14 cellular contexts compared by ENCODE assay signal in the genomic region with DNA sequence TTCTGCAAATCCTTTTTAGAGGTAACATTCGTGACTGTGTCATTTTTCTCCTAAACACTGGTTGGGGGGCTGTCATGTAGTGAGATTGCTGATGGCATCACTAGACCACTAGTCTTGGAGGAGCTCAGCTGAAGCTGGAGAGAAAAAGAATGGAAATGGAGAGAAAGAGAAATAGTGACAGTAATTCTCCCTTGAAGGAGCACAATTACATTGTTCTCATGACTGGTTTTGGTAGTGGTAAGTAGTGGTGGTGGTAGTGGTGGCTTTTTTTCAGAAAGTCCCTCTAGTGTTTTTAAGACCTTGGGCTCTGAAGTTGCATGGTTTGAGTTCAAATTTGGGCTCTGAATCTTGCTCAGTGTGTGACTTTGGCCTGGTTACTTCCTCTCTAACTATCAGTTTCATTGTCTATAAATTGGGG.
A peak's percentile ranks its signal among the peaks of the same experiment; 100 is the strongest.
DNase-seq lines count a peak whose midpoint lies in the region; ATAC-seq, FAIRE-seq and TF ChIP-seq lines count a peak whose summit lies in the region.
"Had no signal": no experiment of that assay in that cellular context is flagged by ENCODE, and none has a peak within 500 bp of the region (broad histone marks: within the 10 kb centered on the region; RNA-seq: fewer than 3 reads in every experiment).

No MANE protein-coding gene starts in this region.

- H2AK5ac ChIP-seq in H9 (ENCODE audit: insufficient read length, low read length): no peak overlapping the region
- H2AK5ac ChIP-seq in trophoblast cell (ENCODE audit: low read length): no peak overlapping the region

- H4K8ac ChIP-seq in H9 (replicated peaks; ENCODE audit: insufficient read length, low read depth, low read length) (no peak overlapping the region), trophoblast cell (ENCODE audit: low read depth, low read length) (no peak overlapping the region)

- H3K4me1 Mint-ChIP-seq in stimulated activated naive CD8-positive, alpha-beta T cell treated with anti-CD3 and anti-CD28 coated beads, Interleukin-15, Interleukin-2, amounts not matched to agents 100 ng/mL and 50 ng/mL, for 24 hours (ENCODE audit: low read depth): peaks cover 19% of the 10 kb centered on the region
- H3K4me1 Mint-ChIP-seq in H9 (peaks cover 20 to 37% of the 10 kb centered on the region in 2 experiments), type B pancreatic cell (ENCODE audit: unreplicated experiment) (no peaks in the 10 kb centered on the region)

- no peaks in the 10 kb centered on the region for H3K9me3 ChIP-seq in H9 (ENCODE audit: control insufficient read depth, low read depth, low read length)
- no peaks in the 10 kb centered on the region for H3K9me3 ChIP-seq in trophoblast cell (ENCODE audit: insufficient read depth, low read depth, low read length)
- H3K9me3 ChIP-seq: sigmoid colon, vagina had no signal

- ATAC-seq in stimulated activated naive CD8-positive, alpha-beta T cell treated with anti-CD3 and anti-CD28 coated beads, Interleukin-15, Interleukin-2, amounts not matched to agents 100 U/mL and 50 U/mL, for 24 hours: no peak
- ATAC-seq in HG03460 (IDR thresholded peaks at IDR 0.05; ENCODE audit: unreplicated experiment): peak; percentile 43
- ATAC-seq: naive thymus-derived CD8-positive, alpha-beta T cell had no signal

- H3K56ac ChIP-seq in H9 (ENCODE audit: insufficient read length, low read depth, low read length): no peak overlapping the region

- H3K36me3 Mint-ChIP-seq in stimulated activated naive CD8-positive, alpha-beta T cell treated with anti-CD3 and anti-CD28 coated beads, Interleukin-15, Interleukin-2, amounts not matched to agents 100 ng/mL and 50 ng/mL, for 24 hours (ENCODE audit: low read depth): no peaks in the 10 kb centered on the region
- H3K36me3 Mint-ChIP-seq in H9 (ENCODE audit: insufficient read depth in 1 of 3, low read depth in 3 of 3) (peaks cover 0 to 19% (median 5%) of the 10 kb centered on the region in 3 experiments; a peak in 4 of 7 replicates), type B pancreatic cell (no peaks in the 10 kb centered on the region)
- H3K36me3 Mint-ChIP-seq: naive thymus-derived CD8-positive, alpha-beta T cell had no signal

- H2BK120ac ChIP-seq in H9 (ENCODE audit: low read depth, low read length, poor library complexity, severe bottlenecking) (no peak overlapping the region), trophoblast cell (ENCODE audit: insufficient read depth, low read length, poor library complexity) (no peak overlapping the region)

- H3K9me3 Mint-ChIP-seq in stimulated activated naive CD8-positive, alpha-beta T cell treated with anti-CD3 and anti-CD28 coated beads, Interleukin-15, Interleukin-2, amounts not matched to agents 100 ng/mL and 50 ng/mL, for 24 hours: no peaks in the 10 kb centered on the region
- no peaks in the 10 kb centered on the region for H3K9me3 Mint-ChIP-seq in H9
- no peaks in the 10 kb centered on the region for H3K9me3 Mint-ChIP-seq in type B pancreatic cell
- H3K9me3 Mint-ChIP-seq: naive thymus-derived CD8-positive, alpha-beta T cell had no signal

- H3K27ac ChIP-seq in H9 (ENCODE audit: insufficient read length, low read depth, low read length): no peak overlapping the region
- H3K27ac ChIP-seq in trophoblast cell (ENCODE audit: low read depth, low read length): no peak overlapping the region
- H3K27ac ChIP-seq: sigmoid colon, vagina had no signal

- H3T11ph ChIP-seq in H9 (ENCODE audit: low read length): no peak overlapping the region

- DNase-seq in stimulated activated naive CD8-positive, alpha-beta T cell treated with anti-CD3 and anti-CD28 coated beads, Interleukin-15, Interleukin-2, amounts not matched to agents 100 U/mL and 50 U/mL, for 24 hours: no peak
- DNase-seq in H9 (no peak), HTR-8/SVneo (ENCODE audit: insufficient read length, low spot score) (no peak), AG08396 (ENCODE audit: low spot score) (no peak), trophoblast cell (no peak), type B pancreatic cell (ENCODE audit: extremely low spot score, unreplicated experiment) (no peak)
- DNase-seq: activated naive CD4-positive, alpha-beta T cell; GOT3; naive thymus-derived CD8-positive, alpha-beta T cell; NCI-H2171; sigmoid colon had no signal

- H3K9ac ChIP-seq in H9 (ENCODE audit: extremely low read depth, insufficient read length, low read length) (no peak overlapping the region), trophoblast cell (ENCODE audit: low read length) (no peak overlapping the region)

- H3K4ac ChIP-seq in H9 (ENCODE audit: low read depth, low read length) (no peak overlapping the region), trophoblast cell (ENCODE audit: low read depth, low read length) (no peak overlapping the region)

- no peak overlapping the region for H4K12ac ChIP-seq in trophoblast cell (ENCODE audit: low read depth, low read length)

- H4K20me1 ChIP-seq in H9 (ENCODE audit: control insufficient read depth, insufficient read depth, insufficient read length): no peaks in the 10 kb centered on the region

- H2BK12ac ChIP-seq in H9 (ENCODE audit: insufficient read length, low read depth, low read length) (no peak overlapping the region), trophoblast cell (ENCODE audit: low read length) (no peak overlapping the region)

- peaks cover 4% of the 10 kb centered on the region for H3K27me3 Mint-ChIP-seq in stimulated activated naive CD8-positive, alpha-beta T cell treated with anti-CD3 and anti-CD28 coated beads, Interleukin-15, Interleukin-2, amounts not matched to agents 100 ng/mL and 50 ng/mL, for 24 hours
- no peaks in the 10 kb centered on the region for H3K27me3 Mint-ChIP-seq in H9 (ENCODE audit: low read depth)
- H3K27me3 Mint-ChIP-seq in type B pancreatic cell: no peaks in the 10 kb centered on the region

- H2AFZ ChIP-seq in H9 (ENCODE audit: low read length): no peak overlapping the region
- H2AFZ ChIP-seq in trophoblast cell (ENCODE audit: insufficient read depth, low read length, poor library complexity): no peak overlapping the region

- H3K4me1 ChIP-seq in H9 (ENCODE audit: insufficient read depth, low read length) (peaks cover 6% of the 10 kb centered on the region; the same call in 1 of the 2 replicates), trophoblast cell (ENCODE audit: control insufficient read depth in 1 of 2, insufficient read depth in 2 of 2, low read length in 2 of 2) (no peaks in the 10 kb centered on the region)
- H3K4me1 ChIP-seq: sigmoid colon, vagina had no signal

- no peak overlapping the region for H2BK5ac ChIP-seq in H9 (ENCODE audit: insufficient read length, low read length)
- H2BK5ac ChIP-seq in trophoblast cell (ENCODE audit: low read depth, low read length, poor library complexity): no peak overlapping the region

- no peak overlapping the region for H4K5ac ChIP-seq in H9 (ENCODE audit: insufficient read length, low read depth, low read length)

- no peaks in the 10 kb centered on the region for H3K79me1 ChIP-seq in H9 (ENCODE audit: insufficient read depth, low read depth, low read length, poor library complexity, severe bottlenecking)
- H3K79me1 ChIP-seq in trophoblast cell (ENCODE audit: low read length): no peaks in the 10 kb centered on the region

- no peaks in the 10 kb centered on the region for H3K36me3 ChIP-seq in trophoblast cell (ENCODE audit: control insufficient read depth in 1 of 2, insufficient read depth in 2 of 2, low read length in 2 of 2)
- H3K36me3 ChIP-seq: sigmoid colon, vagina had no signal

- no peak for FAIRE-seq in HTR-8/SVneo (lab: Jason Lieb, UNC)

- peaks cover 5% of the 10 kb centered on the region; the same call in 1 of the 2 replicates for H3K79me2 ChIP-seq in H9 (ENCODE audit: insufficient read depth, low read length)
- H3K79me2 ChIP-seq in trophoblast cell (ENCODE audit: control insufficient read depth, insufficient read depth, low read length, poor library complexity): no peaks in the 10 kb centered on the region

- no CpG with 5 or more reads among the region's 1 CpG for WGBS in H9 (ENCODE audit: extremely low coverage, insufficient read length, low lambda C conversion rate)
- no CpG with 5 or more reads among the region's 1 CpG for WGBS in trophoblast cell (ENCODE audit: extremely low coverage, insufficient coverage, insufficient read length)

- H3K14ac ChIP-seq in H9 (ENCODE audit: insufficient read depth, low read length) (no peak overlapping the region), trophoblast cell (ENCODE audit: low read length) (no peak overlapping the region)

- no peak overlapping the region for H2BK20ac ChIP-seq in H9 (ENCODE audit: low read depth, low read length, poor library complexity, severe bottlenecking)

- TF ChIP-seq CTCF in H9 (conservative IDR thresholded peaks at IDR 0.05) (no peak), type B pancreatic cell (conservative IDR thresholded peaks at IDR 0.05) (no peak)

- H3K27me3 ChIP-seq in H9 (ENCODE audit: insufficient read depth, low read length) (no peaks in the 10 kb centered on the region), trophoblast cell (ENCODE audit: insufficient read depth, low read length) (no peaks in the 10 kb centered on the region)
- H3K27me3 ChIP-seq: sigmoid colon, vagina had no signal

- H3K23ac ChIP-seq in H9 (ENCODE audit: insufficient read length, low read depth, low read length): no peak overlapping the region
- H3K23ac ChIP-seq in trophoblast cell (ENCODE audit: low read length): no peak overlapping the region

- H4K91ac ChIP-seq in H9 (ENCODE audit: insufficient read length, low read depth, low read length) (no peak overlapping the region), trophoblast cell (ENCODE audit: low read depth, low read length) (no peak overlapping the region)

- no peak overlapping the region for H3K4me3 ChIP-seq in trophoblast cell (ENCODE audit: low read depth, low read length)
- H3K4me3 ChIP-seq: sigmoid colon, vagina had no signal

- no peaks in the 10 kb centered on the region for H3K23me2 ChIP-seq in H9 (ENCODE audit: insufficient read length, low read depth, low read length, poor library complexity, severe bottlenecking)

- no peak overlapping the region for H3K4me3 Mint-ChIP-seq in stimulated activated naive CD8-positive, alpha-beta T cell treated with anti-CD3 and anti-CD28 coated beads, Interleukin-15, Interleukin-2, amounts not matched to agents 100 ng/mL and 50 ng/mL, for 24 hours
- H3K4me3 Mint-ChIP-seq in H9 (no peak overlapping the region), type B pancreatic cell (no peak overlapping the region)
- H3K4me3 Mint-ChIP-seq: naive thymus-derived CD8-positive, alpha-beta T cell had no signal

- no peak overlapping the region for H3K4me2 ChIP-seq in H9 (ENCODE audit: insufficient read depth, insufficient read length, low read length)
- H3K4me2 ChIP-seq in trophoblast cell (ENCODE audit: low read length): no peak overlapping the region

- H2BK15ac ChIP-seq in H9 (ENCODE audit: low read depth, low read length): no peak overlapping the region

- H3K18ac ChIP-seq in H9 (ENCODE audit: insufficient read length, low read depth, low read length) (no peak overlapping the region), trophoblast cell (ENCODE audit: low read length) (no peak overlapping the region)

- peak overlapping the region; percentile 38 for H3K27ac Mint-ChIP-seq in stimulated activated naive CD8-positive, alpha-beta T cell treated with anti-CD3 and anti-CD28 coated beads, Interleukin-15, Interleukin-2, amounts not matched to agents 100 ng/mL and 50 ng/mL, for 24 hours
- peak overlapping the region in 2 of 3 experiments; percentile 59 to 82; a peak in 5 of 7 replicates for H3K27ac Mint-ChIP-seq in H9
- H3K27ac Mint-ChIP-seq in type B pancreatic cell: no peak overlapping the region
